ENCODE assay signal across 14 cellular contexts in genomic region chr14:24362241-24362960, GRCh38. TPM values are rescaled to one million over a fixed set of nuclear protein-coding genes. Genes with fewer than 3 reads are reported as not detected.
"Had no signal": no experiment of that assay in that cellular context is flagged by ENCODE, and none has a peak within 500 bp of the region (broad histone marks: within the 10 kb centered on the region; RNA-seq: fewer than 3 reads in every experiment).

No MANE protein-coding gene starts in this region.

- H3K36me3 ChIP-seq: thoracic aorta, WERI-Rb-1 had no signal

- H3K27ac ChIP-seq: foreskin keratinocyte, thoracic aorta, WERI-Rb-1 had no signal

- H3K9me3 ChIP-seq: thoracic aorta had no signal

- H3K4me3 ChIP-seq: skin epidermis, thoracic aorta had no signal

- ATAC-seq: activated CD8-positive, alpha-beta memory T cell treated with anti-CD3 and anti-CD28 coated beads, Interleukin-2, amount 10 ng/mL, durations not matched to agents 7 days and 5 days; esophagus mucosa; foreskin keratinocyte; natural killer cell treated with Interleukin-12 subunit alpha and Interleukin-12 subunit beta and Interleukin-15 and Interleukin-18, amount 100 ng/mL, for 72 hours; stimulated activated naive CD8-positive, alpha-beta T cell treated with anti-CD3 and anti-CD28 coated beads, Interleukin-15, amount 100 ng/mL, for 72 hours; T-helper 17 cell had no signal

- DNase-seq: activated CD4-positive, alpha-beta memory T cell treated with anti-CD3 and anti-CD28 coated beads for 36 hours; activated CD8-positive, alpha-beta memory T cell treated with anti-CD3 and anti-CD28 coated beads, Interleukin-2, amount 10 ng/mL, durations not matched to agents 7 days and 5 days; activated naive CD4-positive, alpha-beta T cell treated with anti-CD3 and anti-CD28 coated beads, Interleukin-2, amount 10 ng/mL, durations not matched to agents 7 days and 5 days; activated T-cell treated with anti-CD3 and anti-CD28 coated beads, Interleukin-2, amount 50 U/mL, for 24 hours; foreskin keratinocyte; glutamatergic neuron; kidney glomerular epithelial cell; stimulated activated naive CD8-positive, alpha-beta T cell treated with anti-CD3 and anti-CD28 coated beads, Interleukin-15, amount 100 ng/mL, for 72 hours; T-helper 17 cell; WERI-Rb-1 had no signal

- H3K27me3 ChIP-seq: foreskin keratinocyte had no signal

RNA-seq across cellular contexts. Expression of gene NFATC4, which starts 5.6 kb away (rescaled TPM):
- total RNA-seq: activated CD4-positive, alpha-beta memory T cell treated with anti-CD3 and anti-CD28 coated beads for 36 hours; natural killer cell treated with Interleukin-12 subunit alpha and Interleukin-12 subunit beta and Interleukin-15 and Interleukin-18, amount 100 ng/mL, for 72 hours; T-helper 17 cell had no signal
